10 cellular contexts compared by ENCODE assay signal in genomic region chr10:72740526-72740925, GRCh38. TPM values are rescaled to one million over a fixed set of nuclear protein-coding genes. Genes with fewer than 3 reads are reported as not detected.
DNase-seq lines count a peak whose midpoint lies in the region; ATAC-seq and TF ChIP-seq lines count a peak whose summit lies in the region.
"Had no signal": no experiment of that assay in that cellular context is flagged by ENCODE, and none has a peak within 500 bp of the region (broad histone marks: within the 10 kb centered on the region; RNA-seq: fewer than 3 reads in every experiment).

No MANE protein-coding gene starts in this region.

- no peaks in the 10 kb centered on the region for H3K36me3 ChIP-seq in GM23338 (ENCODE audit: insufficient read depth)

- no peaks in the 10 kb centered on the region for H3F3A ChIP-seq in GM23338 (replicated peaks; ENCODE audit: low read depth)

- no peaks in the 10 kb centered on the region for H3K27me3 ChIP-seq in GM23338 (ENCODE audit: insufficient read depth)

- no peaks in the 10 kb centered on the region for H3K9me3 Mint-ChIP-seq in GM23338

- no peak overlapping the region for H3K4me3 Mint-ChIP-seq in GM23338
- H3K4me3 Mint-ChIP-seq: activated naive CD8-positive, alpha-beta T cell had no signal

- peak overlapping the region; percentile 34; the same call in 1 of the 2 replicates for H3K27ac Mint-ChIP-seq in GM23338
- H3K27ac Mint-ChIP-seq: activated naive CD8-positive, alpha-beta T cell had no signal

- H3K4me1 Mint-ChIP-seq in GM23338, result peaks cover 50% of the 10 kb centered on the region

- no peak overlapping the region for H2AFZ ChIP-seq in GM23338

- DNase-seq in GM23338 (ENCODE audit: low spot score) (no peak), NCI-H2196 treated with DMSO at 0.1 percent for 48 hours (lab: John Stamatoyannopoulos, UW; ENCODE audit: unreplicated experiment) (peak; percentile 35), epithelial cell of proximal tubule (ENCODE audit: low read depth) (peak; percentile 50), myocyte (ENCODE audit: low read depth) (peak; percentile 82), DMS79 (lab: John Stamatoyannopoulos, UW) (no peak)

- H3K4me2 ChIP-seq in GM23338, result no peak overlapping the region

- peaks cover 94% of the 10 kb centered on the region for H3K79me2 ChIP-seq in GM23338 (replicated peaks; ENCODE audit: insufficient read depth)

- H3K36me3 Mint-ChIP-seq in GM23338 (ENCODE audit: low read depth), result no peaks in the 10 kb centered on the region

- H3K27ac ChIP-seq in GM23338 (ENCODE audit: low read depth), result no peak overlapping the region
- H3K27ac ChIP-seq: SK-N-MC had no signal

- no peaks in the 10 kb centered on the region for H3K9me2 ChIP-seq in GM23338 (ENCODE audit: insufficient read depth)

- peaks cover 50% of the 10 kb centered on the region for H3K4me1 ChIP-seq in GM23338 (ENCODE audit: insufficient read depth)

- no peak for TF ChIP-seq CTCF in GM23338 (conservative IDR thresholded peaks at IDR 0.05; ENCODE audit: low read depth in 2 of 2)
- TF ChIP-seq CTCF in epithelial cell of proximal tubule (conservative IDR thresholded peaks at IDR 0.05; ENCODE audit: low read depth, low read length), result no peak

- ATAC-seq in GM23338 (peak; percentile 47), HG02588 (IDR thresholded peaks at IDR 0.05; ENCODE audit: unreplicated experiment) (no peak), HG03460 (IDR thresholded peaks at IDR 0.05; ENCODE audit: unreplicated experiment) (no peak), HG02970 (IDR thresholded peaks at IDR 0.05; ENCODE audit: low FRiP score, unreplicated experiment) (no peak)

- no peak overlapping the region for H3K4me3 ChIP-seq in GM23338
- H3K4me3 ChIP-seq in epithelial cell of proximal tubule (ENCODE audit: low read depth, low read length), result no peak overlapping the region
- H3K4me3 ChIP-seq: SK-N-MC had no signal

- no peaks in the 10 kb centered on the region; the same call in 1 of the 2 replicates for H4K20me1 ChIP-seq in GM23338 (replicated peaks; ENCODE audit: insufficient read depth)

- H3K27me3 Mint-ChIP-seq in GM23338 (ENCODE audit: insufficient read depth, low read depth, poor library complexity), result no peaks in the 10 kb centered on the region
- H3K27me3 Mint-ChIP-seq: activated naive CD8-positive, alpha-beta T cell had no signal

TF ChIP-seq in GM23338, 12 proteins besides CTCF, POLR2A, EP300 and RAD21 (continues in another document):
- TF ChIP-seq NANOG (IDR thresholded peaks at IDR 0.05; ENCODE audit: borderline replicate concordance), result no peak
- TF ChIP-seq EZH2 (IDR thresholded peaks at IDR 0.05; ENCODE audit: low read depth, unreplicated experiment), result no peak
- TF ChIP-seq ZNF462 (CRISPR knock-in tag; IDR thresholded peaks at IDR 0.05), result no peak
- no peak for TF ChIP-seq JUNB (IDR thresholded peaks at IDR 0.05; ENCODE audit: unreplicated experiment)
- no peak for TF ChIP-seq EZH2phosphoT487 (IDR thresholded peaks at IDR 0.05; ENCODE audit: unreplicated experiment)
- no peak for TF ChIP-seq POLR2AphosphoS5 (IDR thresholded peaks at IDR 0.05; ENCODE audit: low read depth)
- no peak for TF ChIP-seq ETS1 (IDR thresholded peaks at IDR 0.05)
- no peak for TF ChIP-seq CREB1 (CRISPR knock-in tag; IDR thresholded peaks at IDR 0.05; ENCODE audit: low read depth)
- TF ChIP-seq ZNF331 (CRISPR knock-in tag; IDR thresholded peaks at IDR 0.05; ENCODE audit: low read depth), result no peak
- TF ChIP-seq ZNF114 (CRISPR knock-in tag; IDR thresholded peaks at IDR 0.05), result no peak
- TF ChIP-seq STAT1 (IDR thresholded peaks at IDR 0.05; ENCODE audit: unreplicated experiment), result no peak

RNA-seq across cellular contexts. Expression of gene MCU, which starts 48.6 kb away (rescaled TPM):
- total RNA-seq in GM23338 (2014; rRNA removed; shearing (Covaris generic)), result 54.6 and 68.2 TPM in 2 replicates
- polyA plus RNA-seq in GM23338 (2016; fragmentation: Nextera tagmentation; extraction: Ambion mirVana), result 40.1 and 41.8 TPM in 2 replicates
- total RNA-seq in epithelial cell of proximal tubule (27.2 and 32.7 TPM in 2 replicates), myocyte (83.5 and 160 TPM in 2 replicates)
- 34.4 TPM for polyA plus RNA-seq in myocyte (2012)

Comparison
In these comparisons a context has a peak if more than half of its experiments do, and no peak if none do; other contexts are left out.
1. DNase-seq: peak in NCI-H2196 treated with DMSO at 0.1 percent for 48 hours (single experiment), epithelial cell of proximal tubule (single experiment) and myocyte (single experiment); none in GM23338 (single experiment) and DMS79 (single experiment).